1 cellular context compared by ENCODE assay signal in genomic region chr19:35408284-35409171, GRCh38.
TF ChIP-seq lines count a peak whose summit lies in the region.

No MANE protein-coding gene starts in this region.

TF ChIP-seq in GM12878, 131 proteins besides CTCF, POLR2A, EP300 and RAD21 (continued from another document):
- TF ChIP-seq, protein P1, sequence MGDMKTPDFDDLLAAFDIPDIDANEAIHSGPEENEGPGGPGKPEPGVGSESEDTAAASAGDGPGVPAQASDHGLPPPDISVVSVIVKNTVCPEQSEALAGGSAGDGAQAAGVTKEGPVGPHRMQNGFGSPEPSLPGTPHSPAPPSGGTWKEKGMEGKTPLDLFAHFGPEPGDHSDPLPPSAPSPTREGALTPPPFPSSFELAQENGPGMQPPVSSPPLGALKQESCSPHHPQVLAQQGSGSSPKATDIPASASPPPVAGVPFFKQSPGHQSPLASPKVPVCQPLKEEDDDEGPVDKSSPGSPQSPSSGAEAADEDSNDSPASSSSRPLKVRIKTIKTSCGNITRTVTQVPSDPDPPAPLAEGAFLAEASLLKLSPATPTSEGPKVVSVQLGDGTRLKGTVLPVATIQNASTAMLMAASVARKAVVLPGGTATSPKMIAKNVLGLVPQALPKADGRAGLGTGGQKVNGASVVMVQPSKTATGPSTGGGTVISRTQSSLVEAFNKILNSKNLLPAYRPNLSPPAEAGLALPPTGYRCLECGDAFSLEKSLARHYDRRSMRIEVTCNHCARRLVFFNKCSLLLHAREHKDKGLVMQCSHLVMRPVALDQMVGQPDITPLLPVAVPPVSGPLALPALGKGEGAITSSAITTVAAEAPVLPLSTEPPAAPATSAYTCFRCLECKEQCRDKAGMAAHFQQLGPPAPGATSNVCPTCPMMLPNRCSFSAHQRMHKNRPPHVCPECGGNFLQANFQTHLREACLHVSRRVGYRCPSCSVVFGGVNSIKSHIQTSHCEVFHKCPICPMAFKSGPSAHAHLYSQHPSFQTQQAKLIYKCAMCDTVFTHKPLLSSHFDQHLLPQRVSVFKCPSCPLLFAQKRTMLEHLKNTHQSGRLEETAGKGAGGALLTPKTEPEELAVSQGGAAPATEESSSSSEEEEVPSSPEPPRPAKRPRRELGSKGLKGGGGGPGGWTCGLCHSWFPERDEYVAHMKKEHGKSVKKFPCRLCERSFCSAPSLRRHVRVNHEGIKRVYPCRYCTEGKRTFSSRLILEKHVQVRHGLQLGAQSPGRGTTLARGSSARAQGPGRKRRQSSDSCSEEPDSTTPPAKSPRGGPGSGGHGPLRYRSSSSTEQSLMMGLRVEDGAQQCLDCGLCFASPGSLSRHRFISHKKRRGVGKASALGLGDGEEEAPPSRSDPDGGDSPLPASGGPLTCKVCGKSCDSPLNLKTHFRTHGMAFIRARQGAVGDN (IDR thresholded peaks at IDR 0.05) = no peak
- TF ChIP-seq ATF3 (IDR thresholded peaks at IDR 0.05; ENCODE audit: borderline replicate concordance, extremely low read depth, low read depth, low read length) = no peak
